ENCODE assay signal across 8 cellular contexts in the genomic region with DNA sequence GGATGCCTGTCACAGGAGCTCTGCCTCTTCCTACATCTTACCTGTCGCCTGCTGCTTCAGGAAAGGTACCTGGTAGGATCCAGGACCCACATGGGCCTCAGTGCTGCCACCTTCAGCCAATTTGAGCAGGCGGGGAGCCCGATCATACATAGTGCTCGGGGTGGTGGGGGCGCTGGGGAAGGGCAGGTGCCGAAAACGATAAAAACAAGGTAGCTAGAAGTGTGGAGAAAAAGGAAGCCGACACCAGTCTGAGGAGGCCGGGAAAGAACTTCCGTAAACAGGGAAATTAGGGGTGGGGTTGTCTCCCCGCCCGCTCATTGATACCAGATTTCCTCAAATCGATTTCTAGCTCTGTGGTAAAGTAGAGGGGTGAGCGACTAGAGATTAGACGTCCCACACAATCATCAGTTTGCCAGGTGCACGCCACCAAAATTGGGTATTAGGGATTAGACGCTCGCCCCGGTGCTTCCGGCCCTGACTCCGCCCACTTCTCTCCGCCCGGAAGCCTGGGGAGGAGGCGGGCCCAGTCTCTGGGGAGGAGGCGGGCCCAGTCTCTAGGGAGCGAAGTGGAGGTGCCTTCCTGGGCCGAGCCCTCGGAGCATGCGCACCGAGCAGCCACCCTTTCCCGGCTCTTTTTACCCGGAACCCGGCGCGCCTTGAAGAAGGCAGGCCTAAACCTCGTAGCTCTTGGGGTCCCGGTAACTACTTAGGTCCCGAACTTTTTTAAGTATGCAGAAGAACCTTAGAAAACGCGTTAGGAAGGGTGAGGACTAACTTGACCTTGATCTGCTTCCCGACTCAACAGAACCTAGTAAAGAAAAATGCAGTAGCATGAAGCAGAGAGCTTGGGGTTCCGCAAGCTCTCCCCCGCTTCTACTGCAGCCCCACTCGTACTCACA. TPM values are rescaled to one million over a fixed set of nuclear protein-coding genes. Genes with fewer than 3 reads are reported as not detected.
DNase-seq lines count a peak whose midpoint lies in the region; ATAC-seq and TF ChIP-seq lines count a peak whose summit lies in the region.

A gene (minus strand): TSS at position 476 of the 899 bp plus-strand sequence.

- H3K36me3 ChIP-seq in ectodermal cell (ENCODE audit: control insufficient read depth, insufficient read depth, low read length) (no peaks in the 10 kb centered on the region), lower lobe of right lung (no peaks in the 10 kb centered on the region)

- H3K9me3 ChIP-seq in ectodermal cell (ENCODE audit: control insufficient read depth, low read length) (no peaks in the 10 kb centered on the region), lower lobe of right lung (no peaks in the 10 kb centered on the region)

- ATAC-seq in GM19328 (IDR thresholded peaks at IDR 0.05; ENCODE audit: unreplicated experiment), result peak; percentile 97
- peak; percentile 98 for ATAC-seq in HG03520 (IDR thresholded peaks at IDR 0.05; ENCODE audit: unreplicated experiment)
- peak; percentile 100 for ATAC-seq in activated CD8-positive, alpha-beta T cell treated with anti-CD3 and anti-CD28 coated beads for 36 hours
- ATAC-seq in lower lobe of right lung, result peak; percentile 100

- POLR2A ChIA-PET in activated CD8-positive, alpha-beta T cell treated with anti-CD3 and anti-CD28 coated beads for 36 hours (lab: Charles Lee), result interaction anchor here (0.6 to 1.4 kb wide), 4 partner anchors 14 to 1705 kb away, joined by 4 to 6 read pairs (median 4); no protein-coding TSS in a partner anchor

- CTCF ChIA-PET in activated CD8-positive, alpha-beta T cell treated with anti-CD3 and anti-CD28 coated beads for 36 hours (lab: Charles Lee), result interaction anchor here (0.6 to 2.1 kb wide), 13 partner anchors 11 to 945 kb away, joined by 3 to 11 read pairs (median 3); a partner anchor contains a TSS

- TF ChIP-seq CTCF in activated CD8-positive, alpha-beta T cell treated with anti-CD3 and anti-CD28 coated beads for 36 hours (IDR thresholded peaks at IDR 0.05), result peak; percentile 73
- peak; percentile 45 for TF ChIP-seq CTCF in lower lobe of right lung (IDR thresholded peaks at IDR 0.05)

- peaks cover 3% of the 10 kb centered on the region for H3K9me3 Mint-ChIP-seq in activated CD8-positive, alpha-beta T cell treated with anti-CD3 and anti-CD28 coated beads for 36 hours

- 45 to 48% methylated on average over 44 of the region's 44 CpGs for WGBS in ectodermal cell, 2 experiments

- H3K4me1 ChIP-seq in ectodermal cell (ENCODE audit: control insufficient read depth, insufficient read depth, low read length) (no peaks in the 10 kb centered on the region), lower lobe of right lung (peaks cover 5% of the 10 kb centered on the region)

- H3K27me3 Mint-ChIP-seq in activated CD8-positive, alpha-beta T cell treated with anti-CD3 and anti-CD28 coated beads for 36 hours, result no peaks in the 10 kb centered on the region

- peaks cover 15% of the 10 kb centered on the region for H3K4me1 Mint-ChIP-seq in activated CD8-positive, alpha-beta T cell treated with anti-CD3 and anti-CD28 coated beads for 36 hours (ENCODE audit: low read depth)

- DNase-seq in C1 segment of cervical spinal cord (lab: John Stamatoyannopoulos, UW), result peak; percentile 30 to 93 (median 84)
- DNase-seq in NCI-H748 treated with DMSO at 0.1 percent for 48 hours (lab: John Stamatoyannopoulos, UW), result peak; percentile 90
- peak; percentile 94 for DNase-seq in activated CD8-positive, alpha-beta T cell treated with anti-CD3 and anti-CD28 coated beads for 36 hours
- DNase-seq in lower lobe of right lung, result peak; percentile 97
- DNase-seq in stimulated activated CD4-positive, alpha-beta T cell treated with anti-CD3 and anti-CD28 coated beads, TNF-alpha, amount 100 ng/mL, for 1 hour (ENCODE audit: low read depth in 3 of 3, low spot score in 1 of 3), result peak; percentile 88 to 89 (median 88)

- no peak within 1 kb of the TSS for H3K27ac ChIP-seq in ectodermal cell (ENCODE audit: insufficient read depth, low read depth, low read length, poor library complexity, severe bottlenecking)
- peak within 1 kb of the TSS; percentile 91 for H3K27ac ChIP-seq in lower lobe of right lung

- peak within 1 kb of the TSS; percentile 86 for H3K4me3 Mint-ChIP-seq in activated CD8-positive, alpha-beta T cell treated with anti-CD3 and anti-CD28 coated beads for 36 hours

- intact Hi-C loops in activated CD8-positive, alpha-beta T cell treated with anti-CD3 and anti-CD28 coated beads for 36 hours (cut with micrococcal nuclease), result loop anchor here (10.0 kb wide), 1 partner anchor 302 kb away; no protein-coding TSS in a partner anchor
- intact Hi-C loops in lower lobe of right lung (cut with DNase I), result no loop called here

- H3K27me3 ChIP-seq in ectodermal cell (ENCODE audit: control insufficient read depth, insufficient read depth, low read length, poor library complexity, severe bottlenecking), result no peaks in the 10 kb centered on the region
- no peaks in the 10 kb centered on the region for H3K27me3 ChIP-seq in lower lobe of right lung (ENCODE audit: low read depth)

- peak within 1 kb of the TSS; percentile 97 for H3K27ac Mint-ChIP-seq in activated CD8-positive, alpha-beta T cell treated with anti-CD3 and anti-CD28 coated beads for 36 hours

- H3K36me3 Mint-ChIP-seq in activated CD8-positive, alpha-beta T cell treated with anti-CD3 and anti-CD28 coated beads for 36 hours (ENCODE audit: low read depth), result peaks cover 2% of the 10 kb centered on the region

- H3K4me3 ChIP-seq in ectodermal cell (ENCODE audit: insufficient read depth, low read depth, low read length) (peak within 1 kb of the TSS; percentile 59), lower lobe of right lung (peak within 1 kb of the TSS; percentile 74)

RNA-seq across cellular contexts. Expression of the gene that starts here (rescaled TPM):
- total RNA-seq in activated CD8-positive, alpha-beta T cell treated with anti-CD3 and anti-CD28 coated beads for 36 hours, result under 1 TPM; 0.16 to 0.18 TPM
- polyA plus RNA-seq in ectodermal cell (2013, experiment 1 of 4), result not detected
- 0.07 TPM for polyA plus RNA-seq in ectodermal cell (2013, experiment 2 of 4)
- 0.16 TPM for polyA plus RNA-seq in ectodermal cell (2013, experiment 3 of 4)
- polyA plus RNA-seq in ectodermal cell (2013, experiment 4 of 4), result not detected
- total RNA-seq in lower lobe of right lung, result 1.1 TPM

Comparison
In these comparisons a context has a peak if more than half of its experiments do, and no peak if none do; other contexts are left out.
1. Peak in DNase-seq and ATAC-seq in activated CD8-positive, alpha-beta T cell treated with anti-CD3 and anti-CD28 coated beads for 36 hours; RNA of the gene not detected or under 1 TPM.